16 cellular contexts compared by ENCODE assay signal in the genomic region with DNA sequence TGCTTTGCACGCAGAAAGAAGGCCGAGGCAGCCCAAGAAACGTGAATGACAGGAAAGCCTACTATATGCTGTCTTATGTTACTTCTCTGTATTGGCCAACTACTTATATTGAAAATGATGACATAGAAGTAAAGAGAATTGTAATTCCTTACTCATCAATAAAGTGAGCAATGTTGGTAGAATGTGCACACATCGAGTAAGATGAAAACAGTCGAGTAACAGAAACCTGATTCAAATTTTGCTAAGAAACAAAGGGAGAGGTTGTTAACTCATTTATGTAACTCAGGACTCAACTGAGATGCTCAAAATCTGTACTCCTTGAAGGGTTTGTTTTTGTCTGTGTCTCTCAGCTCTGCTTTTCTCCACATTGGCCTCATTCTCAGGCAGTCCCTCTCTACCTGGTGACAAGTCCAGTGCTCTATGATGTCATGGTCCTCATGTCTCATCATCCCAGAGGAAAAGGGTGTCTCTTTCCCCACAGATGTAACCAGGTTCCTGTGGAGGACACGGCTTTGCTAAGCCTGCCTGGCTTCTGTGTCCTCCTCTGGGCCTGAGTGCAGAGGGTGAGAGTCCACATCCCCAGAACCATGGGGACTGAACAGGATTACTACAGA. TPM values are rescaled to one million over a fixed set of nuclear protein-coding genes. Genes with fewer than 3 reads are reported as not detected.
A peak's percentile ranks its signal among the peaks of the same experiment; 100 is the strongest.
DNase-seq lines count a peak whose midpoint lies in the region; ATAC-seq and TF ChIP-seq lines count a peak whose summit lies in the region.
"Had no signal": no experiment of that assay in that cellular context is flagged by ENCODE, and none has a peak within 500 bp of the region (broad histone marks: within the 10 kb centered on the region; RNA-seq: fewer than 3 reads in every experiment).

No MANE protein-coding gene starts in this region.

- H3K56ac ChIP-seq in IMR-90 (ENCODE audit: extremely low read depth, insufficient read depth, low read length) = no peak overlapping the region

- TF ChIP-seq POLR2A in IMR-90 (IDR thresholded peaks at IDR 0.05; ENCODE audit: low read depth, low read length) = no peak

- in situ Hi-C loops in IMR-90 (cut with MboI; ENCODE audit: low sequenced_read_pairs) = loop anchor here (25.0 kb wide), 1 partner anchor 818 kb away; no protein-coding TSS in a partner anchor

- no peak overlapping the region for H2BK20ac ChIP-seq in IMR-90 (ENCODE audit: low read depth, low read length)

- H2AFZ ChIP-seq in IMR-90 (replicated peaks; ENCODE audit: low read length, poor library complexity) (no peak overlapping the region), trophoblast cell (ENCODE audit: insufficient read depth, low read length, poor library complexity) (no peak overlapping the region)

- H3K4me1 ChIP-seq in IMR-90 (ENCODE audit: control insufficient read depth, insufficient read depth, low read length) (no peaks in the 10 kb centered on the region), trophoblast cell (ENCODE audit: control insufficient read depth in 1 of 2, insufficient read depth in 2 of 2, low read length in 2 of 2) (no peaks in the 10 kb centered on the region)
- H3K4me1 ChIP-seq: BE2C had no signal

- intact Hi-C loops in IMR-90 (cut with micrococcal nuclease) = no loop called here
- intact Hi-C loops in activated T-helper 2 cell treated with anti-CD3 and anti-CD28 coated beads, Interferon-gamma antibody, Interleukin-2, Interleukin-4, amounts not matched to agents 10 μg/mL and 5 μg/mL and 100 μg/mL, durations not matched to agents 14 hours and 24 hours and 36 hours (cut with micrococcal nuclease) = no loop called here

- peak overlapping the region; percentile 88 for H3K27ac Mint-ChIP-seq in activated T-cell treated with anti-CD3 and anti-CD28 coated beads, Interleukin-2, amount 50 U/mL, for 72 hours
- peak overlapping the region; percentile 6 for H3K27ac Mint-ChIP-seq in activated T-helper 2 cell treated with anti-CD3 and anti-CD28 coated beads, Interferon-gamma antibody, Interleukin-2, Interleukin-4, amounts not matched to agents 10 μg/mL and 5 μg/mL and 100 μg/mL, durations not matched to agents 14 hours and 24 hours and 36 hours
- H3K27ac Mint-ChIP-seq: CD4-positive, alpha-beta memory T cell had no signal

- BruUV-seq in IMR-90 (replicated peaks; lab: Mats Ljungman, UMichigan) = no TSS peak

- no peaks in the 10 kb centered on the region for H3K79me2 ChIP-seq in trophoblast cell (ENCODE audit: control insufficient read depth, insufficient read depth, low read length, poor library complexity)

- H2BK5ac ChIP-seq in IMR-90 (ENCODE audit: low read depth, low read length, poor library complexity, severe bottlenecking) (no peak overlapping the region), trophoblast cell (ENCODE audit: low read depth, low read length, poor library complexity) (no peak overlapping the region)

- no peak for TF ChIP-seq RAD21 in IMR-90 (IDR thresholded peaks at IDR 0.05; ENCODE audit: low read length)

- H3K36me3 ChIP-seq in IMR-90 (ENCODE audit: control insufficient read depth, insufficient read depth, low read length) (no peaks in the 10 kb centered on the region), trophoblast cell (ENCODE audit: control insufficient read depth in 1 of 2, insufficient read depth in 2 of 2, low read length in 2 of 2) (no peaks in the 10 kb centered on the region)
- H3K36me3 ChIP-seq: BE2C had no signal

- peaks cover 80% of the 10 kb centered on the region for H3K27me3 Mint-ChIP-seq in activated T-cell treated with anti-CD3 and anti-CD28 coated beads, Interleukin-2, amount 50 U/mL, for 72 hours (ENCODE audit: low read depth)
- H3K27me3 Mint-ChIP-seq in activated T-helper 2 cell treated with anti-CD3 and anti-CD28 coated beads, Interferon-gamma antibody, Interleukin-2, Interleukin-4, amounts not matched to agents 10 μg/mL and 5 μg/mL and 100 μg/mL, durations not matched to agents 14 hours and 24 hours and 36 hours (ENCODE audit: low read depth) = peaks cover 29% of the 10 kb centered on the region

- H2BK15ac ChIP-seq in IMR-90 (ENCODE audit: low read depth, low read length) = no peak overlapping the region

- H3K9ac ChIP-seq in IMR-90 (ENCODE audit: low read depth, low read length) (no peak overlapping the region), trophoblast cell (ENCODE audit: low read length) (no peak overlapping the region)

- CTCF ChIA-PET in IMR-90 (lab: Yijun Ruan, JAX) = no interaction called here

- H4K8ac ChIP-seq in IMR-90 (ENCODE audit: low read depth in 2 of 2, low read length in 2 of 2) = no peak overlapping the region
- no peak overlapping the region for H4K8ac ChIP-seq in trophoblast cell (ENCODE audit: low read depth, low read length)

- H3K9me1 ChIP-seq in IMR-90 (ENCODE audit: insufficient read depth, low read length) = no peaks in the 10 kb centered on the region

- H3K4me2 ChIP-seq in IMR-90 (ENCODE audit: low read depth, low read length) (no peak overlapping the region), trophoblast cell (ENCODE audit: low read length) (no peak overlapping the region)

- no peak overlapping the region for H4K91ac ChIP-seq in IMR-90 (ENCODE audit: insufficient read depth, low read depth, low read length)
- H4K91ac ChIP-seq in trophoblast cell (ENCODE audit: low read depth, low read length) = no peak overlapping the region

- H2BK120ac ChIP-seq in IMR-90 (ENCODE audit: low read depth, low read length) = no peak overlapping the region
- no peak overlapping the region for H2BK120ac ChIP-seq in trophoblast cell (ENCODE audit: insufficient read depth, low read length, poor library complexity)

- H3K4me3 ChIP-seq in IMR-90 (ENCODE audit: insufficient read depth, low read depth, low read length) = no peak overlapping the region
- no peak overlapping the region for H3K4me3 ChIP-seq in trophoblast cell (ENCODE audit: low read depth, low read length)

- no peak overlapping the region for H2AK9ac ChIP-seq in IMR-90 (replicated peaks; ENCODE audit: low read depth, low read length, poor library complexity)

- no peak for TF ChIP-seq CTCF in IMR-90 (conservative IDR thresholded peaks at IDR 0.05; ENCODE audit: low read depth, low read length)

- H2BK12ac ChIP-seq in trophoblast cell (ENCODE audit: low read length) = no peak overlapping the region

- H4K5ac ChIP-seq in IMR-90 (ENCODE audit: low read depth, low read length) = no peak overlapping the region

- H3K27me3 ChIP-seq in IMR-90 (ENCODE audit: control insufficient read depth, insufficient read depth, low read length) = peaks cover 13% of the 10 kb centered on the region
- H3K27me3 ChIP-seq in trophoblast cell (ENCODE audit: insufficient read depth, low read length) = no peaks in the 10 kb centered on the region
- H3K27me3 ChIP-seq: BE2C had no signal

- H3K27ac ChIP-seq in IMR-90 (ENCODE audit: insufficient read depth, low read length) (no peak overlapping the region), trophoblast cell (ENCODE audit: low read depth, low read length) (no peak overlapping the region)
- H3K27ac ChIP-seq: C4-2B had no signal

- H3K79me1 ChIP-seq in IMR-90 (ENCODE audit: low read depth in 1 of 2, low read length in 2 of 2) (no peaks in the 10 kb centered on the region), trophoblast cell (ENCODE audit: low read length) (no peaks in the 10 kb centered on the region)

- H3K36me3 Mint-ChIP-seq in activated T-cell treated with anti-CD3 and anti-CD28 coated beads, Interleukin-2, amount 50 U/mL, for 72 hours (ENCODE audit: insufficient read depth in 2 of 2) = peaks cover 0 to 2% of the 10 kb centered on the region in 2 donors
- no peaks in the 10 kb centered on the region for H3K36me3 Mint-ChIP-seq in activated T-helper 2 cell treated with anti-CD3 and anti-CD28 coated beads, Interferon-gamma antibody, Interleukin-2, Interleukin-4, amounts not matched to agents 10 μg/mL and 5 μg/mL and 100 μg/mL, durations not matched to agents 14 hours and 24 hours and 36 hours (ENCODE audit: low read depth)
- H3K36me3 Mint-ChIP-seq: CD4-positive, alpha-beta memory T cell had no signal

- no peak overlapping the region for H4K12ac ChIP-seq in trophoblast cell (ENCODE audit: low read depth, low read length)

- ATAC-seq in activated T-cell treated with anti-CD3 and anti-CD28 coated beads, Interleukin-2, amount 50 U/mL, for 72 hours (replicated peaks in 1 of 2) = peak; percentile 82 to 85
- ATAC-seq in IMR-90 (ENCODE audit: low read depth) = no peak
- ATAC-seq in GM21367 (IDR thresholded peaks at IDR 0.05; ENCODE audit: unreplicated experiment) = no peak
- ATAC-seq in HG03354 (IDR thresholded peaks at IDR 0.05; ENCODE audit: poor library complexity, severe bottlenecking, unreplicated experiment) = no peak
- ATAC-seq: HCT116 had no signal

- POLR2A ChIA-PET in IMR-90 (lab: Charles Lee; ENCODE audit: unreplicated experiment) = no interaction called here

- WGBS in IMR-90 (ENCODE audit: extremely low coverage in 2 of 2, insufficient read length in 1 of 2), 2 experiments = 29% methylated on average over 1 of the region's 6 CpGs; no CpG with 5 or more reads in 1 of the 2 experiments
- no CpG with 5 or more reads among the region's 6 CpGs for WGBS in trophoblast cell (ENCODE audit: extremely low coverage, insufficient coverage, insufficient read length)

- H3K4me1 Mint-ChIP-seq in activated T-cell treated with anti-CD3 and anti-CD28 coated beads, Interleukin-2, amount 50 U/mL, for 72 hours (ENCODE audit: low read depth) = peaks cover 16% of the 10 kb centered on the region
- peaks cover 6% of the 10 kb centered on the region for H3K4me1 Mint-ChIP-seq in activated T-helper 2 cell treated with anti-CD3 and anti-CD28 coated beads, Interferon-gamma antibody, Interleukin-2, Interleukin-4, amounts not matched to agents 10 μg/mL and 5 μg/mL and 100 μg/mL, durations not matched to agents 14 hours and 24 hours and 36 hours (ENCODE audit: low read depth)
- H3K4me1 Mint-ChIP-seq: CD4-positive, alpha-beta memory T cell had no signal

- H3K4me3 Mint-ChIP-seq in activated T-cell treated with anti-CD3 and anti-CD28 coated beads, Interleukin-2, amount 50 U/mL, for 72 hours = peak overlapping the region; percentile 46 to 79
- H3K4me3 Mint-ChIP-seq in activated T-helper 2 cell treated with anti-CD3 and anti-CD28 coated beads, Interferon-gamma antibody, Interleukin-2, Interleukin-4, amounts not matched to agents 10 μg/mL and 5 μg/mL and 100 μg/mL, durations not matched to agents 14 hours and 24 hours and 36 hours (ENCODE audit: low read depth) = no peak overlapping the region
- H3K4me3 Mint-ChIP-seq: CD4-positive, alpha-beta memory T cell had no signal

- no peak overlapping the region for H3K23ac ChIP-seq in IMR-90 (ENCODE audit: low read depth, low read length)
- peak overlapping the region; percentile 71 for H3K23ac ChIP-seq in trophoblast cell (ENCODE audit: low read length)

- H3K4ac ChIP-seq in IMR-90 (ENCODE audit: low read depth, low read length) (no peak overlapping the region), trophoblast cell (ENCODE audit: low read depth, low read length) (no peak overlapping the region)

- H3K18ac ChIP-seq in IMR-90 (ENCODE audit: low read depth, low read length) = no peak overlapping the region
- H3K18ac ChIP-seq in trophoblast cell (ENCODE audit: low read length) = no peak overlapping the region

- H2AK5ac ChIP-seq in IMR-90 (ENCODE audit: low read depth, low read length) (no peak overlapping the region), trophoblast cell (ENCODE audit: low read length) (no peak overlapping the region)

- dilution Hi-C loops in IMR-90 (cut with HindIII; ENCODE audit: low sequenced_read_pairs, unreplicated experiment) = no loop called here

- H4K20me1 ChIP-seq in IMR-90 (ENCODE audit: insufficient read depth, low read length) = no peaks in the 10 kb centered on the region

- no peaks in the 10 kb centered on the region for H3K9me3 Mint-ChIP-seq in activated T-cell treated with anti-CD3 and anti-CD28 coated beads, Interleukin-2, amount 50 U/mL, for 72 hours
- no peaks in the 10 kb centered on the region for H3K9me3 Mint-ChIP-seq in activated T-helper 2 cell treated with anti-CD3 and anti-CD28 coated beads, Interferon-gamma antibody, Interleukin-2, Interleukin-4, amounts not matched to agents 10 μg/mL and 5 μg/mL and 100 μg/mL, durations not matched to agents 14 hours and 24 hours and 36 hours
- H3K9me3 Mint-ChIP-seq: CD4-positive, alpha-beta memory T cell had no signal

- no peak for DNase-seq in activated T-cell treated with anti-CD3 and anti-CD28 coated beads, Interleukin-2, amount 50 U/mL, for 72 hours
- DNase-seq in activated T-cell treated with anti-CD3 and anti-CD28 coated beads, Interleukin-2, amount 50 U/mL, for 48 hours = no peak
- DNase-seq in IMR-90 (no peak), trophoblast cell (no peak)
- DNase-seq in activated T-helper 2 cell treated with anti-CD3 and anti-CD28 coated beads, Interferon-gamma antibody, Interleukin-2, Interleukin-4, amounts not matched to agents 10 μg/mL and 5 μg/mL and 100 μg/mL, durations not matched to agents 14 hours and 24 hours and 36 hours (ENCODE audit: low spot score) = no peak
- no peak for DNase-seq in NK-92 treated with Interleukin-12 subunit alpha and Interleukin-12 subunit beta, amount 100 ng/mL, for 24 hours (lab: John Stamatoyannopoulos, UW)
- DNase-seq: BE2C; CD4-positive, alpha-beta memory T cell; DMS153; DMS79 treated with DMSO at 0.1 percent for 48 hours; EL; GDM1 had no signal

- no peaks in the 10 kb centered on the region for H3K9me3 ChIP-seq in IMR-90 (ENCODE audit: control insufficient read depth, insufficient read depth, low read length)
- peaks cover 1% of the 10 kb centered on the region for H3K9me3 ChIP-seq in trophoblast cell (ENCODE audit: insufficient read depth, low read depth, low read length)
- H3K9me3 ChIP-seq: BE2C had no signal

- H3K14ac ChIP-seq in IMR-90 (replicated peaks; ENCODE audit: low read depth, low read length) = no peak overlapping the region
- no peak overlapping the region for H3K14ac ChIP-seq in trophoblast cell (ENCODE audit: low read length)

RNA-seq across cellular contexts. Expression of a gene that starts 30.3 kb away (rescaled TPM):
- 10 to 100 TPM; 34.1 to 39.3 TPM for total RNA-seq in activated T-cell treated with anti-CD3 and anti-CD28 coated beads, Interleukin-2, amount 50 U/mL, for 72 hours
- total RNA-seq in IMR-90 (2012; rRNA removed) = 17.2 and 18.9 TPM in 2 replicates
- polyA plus RNA-seq in IMR-90 (2012; rRNA removed) = 7.3 and 8.1 TPM in 2 replicates
- polyA plus RNA-seq in IMR-90 (2012; cell fraction: cytosol; rRNA removed) = 1.6 and 3.0 TPM in 2 replicates
- polyA plus RNA-seq in IMR-90 (2012; cell fraction: nucleus; rRNA removed; ENCODE audit: low replicate concordance) = 5.8 and 31.6 TPM in 2 replicates
- total RNA-seq in activated T-helper 2 cell treated with anti-CD3 and anti-CD28 coated beads, Interferon-gamma antibody, Interleukin-2, Interleukin-4, amounts not matched to agents 10 μg/mL and 5 μg/mL and 100 μg/mL, durations not matched to agents 14 hours and 24 hours and 36 hours = 33.8 and 37.0 TPM in 2 replicates
- 28.6 and 28.8 TPM in 2 replicates for polyA plus RNA-seq in trophoblast cell (2013)

RNA-seq across cellular contexts. Expression of a gene that starts 44.1 kb away (rescaled TPM):
- 10 to 100 TPM; 23.1 to 48.9 TPM for total RNA-seq in activated T-cell treated with anti-CD3 and anti-CD28 coated beads, Interleukin-2, amount 50 U/mL, for 72 hours
- 9.1 and 12.5 TPM in 2 replicates for total RNA-seq in IMR-90 (2012; rRNA removed)
- polyA plus RNA-seq in IMR-90 (2012; rRNA removed) = 8.2 and 11.7 TPM in 2 replicates
- 2.4 TPM in 2 replicates for polyA plus RNA-seq in IMR-90 (2012; cell fraction: cytosol; rRNA removed)
- 1.8 and 17.1 TPM in 2 replicates for polyA plus RNA-seq in IMR-90 (2012; cell fraction: nucleus; rRNA removed; ENCODE audit: low replicate concordance)
- total RNA-seq in activated T-helper 2 cell treated with anti-CD3 and anti-CD28 coated beads, Interferon-gamma antibody, Interleukin-2, Interleukin-4, amounts not matched to agents 10 μg/mL and 5 μg/mL and 100 μg/mL, durations not matched to agents 14 hours and 24 hours and 36 hours = 48.4 and 51.6 TPM in 2 replicates
- 7.8 and 8.2 TPM in 2 replicates for polyA plus RNA-seq in trophoblast cell (2013)

Comparison
In these comparisons a context has a peak if more than half of its experiments do, and no peak if none do; other contexts are left out.
1. ATAC-seq: peak in activated T-cell treated with anti-CD3 and anti-CD28 coated beads, Interleukin-2, amount 50 U/mL, for 72 hours (2 of 2); none in IMR-90 (single experiment), GM21367 (single experiment) and HG03354 (single experiment).